ENCODE assay signal across 8 cellular contexts in the genomic region with DNA sequence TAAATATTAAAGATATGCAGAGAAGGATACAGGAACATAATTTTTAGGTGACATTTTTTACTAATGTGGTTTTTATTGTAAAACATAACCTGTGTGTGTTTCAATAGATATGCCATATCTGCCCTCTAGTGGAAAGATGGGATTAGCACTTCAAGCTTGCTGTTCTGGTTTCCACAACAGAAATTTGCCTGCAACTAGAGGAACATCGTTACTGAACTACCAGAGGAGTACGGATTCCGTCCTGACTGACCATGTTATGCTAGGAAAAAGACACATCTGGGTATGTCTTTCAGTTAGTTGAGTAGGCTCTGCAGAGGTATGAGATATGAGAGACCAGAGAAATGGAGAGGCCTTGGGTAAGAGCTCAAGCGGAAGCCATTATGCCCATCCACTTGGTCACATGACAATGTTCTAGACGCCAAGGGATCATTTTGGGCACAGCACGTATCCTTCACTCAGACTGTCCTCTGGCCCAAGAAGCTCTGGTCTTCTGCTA.
DNase-seq lines count a peak whose midpoint lies in the region; ATAC-seq and TF ChIP-seq lines count a peak whose summit lies in the region.

No MANE protein-coding gene starts in this region.

- H3K27me3 ChIP-seq in prostate gland (replicated peaks; ENCODE audit: insufficient read depth), result no peaks in the 10 kb centered on the region

- H3K4me1 ChIP-seq in prostate gland (replicated peaks), result no peaks in the 10 kb centered on the region

- H3K27me3 Mint-ChIP-seq in activated T-cell treated with anti-CD3 and anti-CD28 coated beads, Interleukin-2, amount 50 U/mL, for 72 hours (ENCODE audit: low read depth), result peaks cover 11% of the 10 kb centered on the region

- DNase-seq in Daoy (ENCODE audit: low read depth), result peak; percentile 12
- DNase-seq in NCI-H345 (lab: John Stamatoyannopoulos, UW), result peak; percentile 60
- DNase-seq in activated T-cell treated with anti-CD3 and anti-CD28 coated beads, Interleukin-2, amount 50 U/mL, for 72 hours, result peak; percentile 19 to 35
- peak; percentile 62 for DNase-seq in glomerular visceral epithelial cell (ENCODE audit: extremely low spot score)
- DNase-seq in prostate gland (ENCODE audit: low spot score), result peak; percentile 14
- no peak for DNase-seq in stimulated activated CD4-positive, alpha-beta T cell treated with anti-CD3 and anti-CD28 coated beads, Interleukin-4, amount 100 ng/mL, for 1 hour

- H3K9me3 ChIP-seq in prostate gland, result no peaks in the 10 kb centered on the region

- H3K36me3 Mint-ChIP-seq in activated T-cell treated with anti-CD3 and anti-CD28 coated beads, Interleukin-2, amount 50 U/mL, for 72 hours (ENCODE audit: insufficient read depth in 2 of 2), result no peaks in the 10 kb centered on the region

- intact Hi-C loops in prostate gland (cut with DNase I), result loop anchor here (10.0 kb wide), 1 partner anchor 415 kb away; no protein-coding TSS in a partner anchor

- WGBS in prostate gland, result 18% methylated on average over 6 of the region's 6 CpGs

- H3K9me3 Mint-ChIP-seq in activated T-cell treated with anti-CD3 and anti-CD28 coated beads, Interleukin-2, amount 50 U/mL, for 72 hours, result no peaks in the 10 kb centered on the region

- H3K27ac ChIP-seq in prostate gland, result no peak overlapping the region

- ATAC-seq in GM19395 (IDR thresholded peaks at IDR 0.05; ENCODE audit: unreplicated experiment), result peak; percentile 98
- ATAC-seq in HG03342 (IDR thresholded peaks at IDR 0.05; ENCODE audit: unreplicated experiment), result peak; percentile 94
- peak; percentile 76 to 82 for ATAC-seq in activated T-cell treated with anti-CD3 and anti-CD28 coated beads, Interleukin-2, amount 50 U/mL, for 72 hours (replicated peaks in 1 of 2)

- peaks cover 9% of the 10 kb centered on the region for H3K4me1 Mint-ChIP-seq in activated T-cell treated with anti-CD3 and anti-CD28 coated beads, Interleukin-2, amount 50 U/mL, for 72 hours (ENCODE audit: low read depth)

- no peak for TF ChIP-seq POLR2A in prostate gland (IDR thresholded peaks at IDR 0.05)

- peak overlapping the region; percentile 50 to 68 for H3K4me3 Mint-ChIP-seq in activated T-cell treated with anti-CD3 and anti-CD28 coated beads, Interleukin-2, amount 50 U/mL, for 72 hours

- H3K4me3 ChIP-seq in prostate gland, result no peak overlapping the region

- no peaks in the 10 kb centered on the region for H3K36me3 ChIP-seq in prostate gland

- peak; percentile 28 to 72 (median 68) for TF ChIP-seq CTCF in prostate gland (IDR thresholded peaks at IDR 0.05)

- H3K27ac Mint-ChIP-seq in activated T-cell treated with anti-CD3 and anti-CD28 coated beads, Interleukin-2, amount 50 U/mL, for 72 hours, result peak overlapping the region; percentile 69
